ENCODE assay signal across 20 cellular contexts in genomic region chr3:39234705-39235104, GRCh38. TPM values are rescaled to one million over a fixed set of nuclear protein-coding genes. Genes with fewer than 3 reads are reported as not detected.
DNase-seq lines count a peak whose midpoint lies in the region; ATAC-seq lines count a peak whose summit lies in the region.
"Had no signal": no experiment of that assay in that cellular context is flagged by ENCODE, and none has a peak within 500 bp of the region (broad histone marks: within the 10 kb centered on the region; RNA-seq: fewer than 3 reads in every experiment).

No MANE protein-coding gene starts in this region.

- peak; percentile 27 for DNase-seq in activated gamma-delta T cell treated with Interleukin-2 at 50 U/mL for 16 hours
- no peak for DNase-seq in activated gamma-delta T cell (lab: John Stamatoyannopoulos, UW)
- peak; percentile 10 for DNase-seq in OCI-M1 (lab: John Stamatoyannopoulos, UW)
- DNase-seq in activated effector memory CD4-positive, alpha-beta T cell treated with anti-CD3 and anti-CD28 coated beads, Interleukin-2, amount 50 U/mL, for 16 hours: peak; percentile 66
- no peak for DNase-seq in naive B cell
- DNase-seq in NCI-H2196 (lab: John Stamatoyannopoulos, UW; ENCODE audit: unreplicated experiment): no peak
- DNase-seq: activated CD4-positive, CD25-positive, alpha-beta regulatory T cell; Calu3; GDM1; NCI-H187; NCI-H524; right cardiac atrium; stimulated activated CD4-positive, alpha-beta T cell treated with anti-CD3 and anti-CD28 coated beads, Interleukin-4, amount 100 ng/mL, for 1 hour; upper lobe of right lung had no signal

- ATAC-seq in naive B cell (ENCODE audit: low read depth in 2 of 2): peak; percentile 27 to 53
- ATAC-seq in GM21528 (IDR thresholded peaks at IDR 0.05; ENCODE audit: low FRiP score, unreplicated experiment): no peak
- no peak for ATAC-seq in GM21825 (IDR thresholded peaks at IDR 0.05; ENCODE audit: unreplicated experiment)
- ATAC-seq: right cardiac atrium; SK-N-SH treated with all-trans-retinoic acid at 6 μM for 48 hours; stimulated activated memory B cell treated with anti-CD40 and anti-IgM and Interleukin-4, amounts not matched to agents 10 μg/mL and 1 μg/mL and 100 μg/mL, for 72 hours; upper lobe of right lung had no signal

- H3K27me3 Mint-ChIP-seq in naive B cell: peaks cover 0 to 10% (median 5%) of the 10 kb centered on the region in 3 donors

- H3K9me3 Mint-ChIP-seq in naive B cell: no peaks in the 10 kb centered on the region
- H3K9me3 Mint-ChIP-seq: activated naive CD4-positive, alpha-beta T cell treated with anti-CD3 and anti-CD28 coated beads, Interleukin-2, amount 50 U/mL, for 72 hours; stimulated activated memory B cell treated with anti-CD40 and anti-IgM and Interleukin-4, amounts not matched to agents 10 μg/mL and 1 μg/mL and 100 μg/mL, for 72 hours had no signal

- H3K27ac Mint-ChIP-seq in naive B cell: no peak overlapping the region
- H3K27ac Mint-ChIP-seq: activated naive CD4-positive, alpha-beta T cell treated with anti-CD3 and anti-CD28 coated beads, Interleukin-2, amount 50 U/mL, for 72 hours; stimulated activated memory B cell treated with anti-CD40 and anti-IgM and Interleukin-4, amounts not matched to agents 10 μg/mL and 1 μg/mL and 100 μg/mL, for 72 hours had no signal

- H3K4me1 Mint-ChIP-seq in naive B cell: peaks cover 23 to 31% (median 29%) of the 10 kb centered on the region in 3 donors
- H3K4me1 Mint-ChIP-seq: neural crest cell had no signal

- H3K4me3 Mint-ChIP-seq in naive B cell: no peak overlapping the region
- H3K4me3 Mint-ChIP-seq: neural crest cell; stimulated activated memory B cell treated with anti-CD40 and anti-IgM and Interleukin-4, amounts not matched to agents 10 μg/mL and 1 μg/mL and 100 μg/mL, for 72 hours had no signal

- no peaks in the 10 kb centered on the region for H3K36me3 Mint-ChIP-seq in naive B cell
- H3K36me3 Mint-ChIP-seq: activated naive CD4-positive, alpha-beta T cell treated with anti-CD3 and anti-CD28 coated beads, Interleukin-2, amount 50 U/mL, for 72 hours; stimulated activated memory B cell treated with anti-CD40 and anti-IgM and Interleukin-4, amounts not matched to agents 10 μg/mL and 1 μg/mL and 100 μg/mL, for 72 hours had no signal

RNA-seq across cellular contexts. Expression of gene XIRP1, which starts 42.3 kb away (rescaled TPM):
- polyA plus RNA-seq in naive B cell (ENCODE audit: low read depth in 6 of 6): under 1 TPM in 1 of 6 donors, not detected in 5; 0.05 TPM

RNA-seq across cellular contexts. Expression of gene CX3CR1, which starts 45.1 kb away (rescaled TPM):
- 1 to 10 TPM in 5 of 6 donors, under 1 TPM in 1; 0.14 to 2.9 (median 1.3) TPM for polyA plus RNA-seq in naive B cell (ENCODE audit: low read depth in 6 of 6)

Comparison
In these comparisons a context has a peak if more than half of its experiments do, and no peak if none do; other contexts are left out.
1. DNase-seq: peak in activated gamma-delta T cell treated with Interleukin-2 at 50 U/mL for 16 hours (single experiment), OCI-M1 (single experiment) and activated effector memory CD4-positive, alpha-beta T cell treated with anti-CD3 and anti-CD28 coated beads, Interleukin-2, amount 50 U/mL, for 16 hours (single experiment); none in activated gamma-delta T cell (single experiment), naive B cell (single experiment) and NCI-H2196 (single experiment).
2. ATAC-seq: peak in naive B cell (2 of 2); none in GM21528 (single experiment) and GM21825 (single experiment).